1 cellular context compared by ENCODE assay signal in the genomic region with DNA sequence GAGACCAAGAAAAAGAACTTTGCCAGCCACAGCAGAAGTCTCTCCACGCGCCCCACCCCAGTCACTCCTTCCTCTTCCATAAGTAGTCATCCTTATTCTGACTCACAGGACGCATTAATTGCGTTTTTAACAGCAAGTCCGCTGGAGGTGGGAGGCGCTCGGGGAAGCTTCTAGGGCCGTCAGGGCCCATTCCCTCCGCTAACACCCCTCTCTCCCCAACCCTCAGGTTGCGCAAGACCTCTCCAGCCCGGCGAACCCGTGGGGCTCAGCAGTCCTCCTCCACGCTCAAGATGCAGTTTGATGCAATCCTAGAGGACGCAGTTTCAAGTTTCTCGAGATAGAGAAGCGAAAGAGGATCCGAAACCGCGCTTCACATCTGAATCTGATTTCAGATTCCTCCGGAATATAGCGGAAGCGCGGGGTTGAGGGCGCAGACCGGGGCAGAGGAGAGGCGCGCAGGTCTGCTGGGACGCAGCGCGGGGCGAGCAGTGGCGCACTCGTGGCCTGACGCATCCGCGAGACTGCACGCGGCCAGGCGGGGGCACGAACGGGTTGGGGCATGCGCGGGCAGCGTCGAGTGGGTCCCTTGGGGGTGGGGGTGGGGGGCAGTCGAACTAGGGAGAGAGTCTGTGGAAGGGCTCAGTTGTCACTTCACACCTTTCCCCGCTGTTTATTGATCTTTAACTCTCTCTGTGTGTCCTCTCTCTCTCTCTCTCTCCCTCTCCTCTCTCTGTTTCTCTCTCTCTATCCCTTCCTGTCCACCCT.
A peak's percentile ranks its signal among the peaks of the same experiment; 100 is the strongest.
TF ChIP-seq lines count a peak whose summit lies in the region.

No MANE protein-coding gene starts in this region.

TF ChIP-seq in HepG2, 621 proteins besides CTCF, POLR2A, EP300 and RAD21 (continued from another document):
- TF ChIP-seq, protein P1, sequence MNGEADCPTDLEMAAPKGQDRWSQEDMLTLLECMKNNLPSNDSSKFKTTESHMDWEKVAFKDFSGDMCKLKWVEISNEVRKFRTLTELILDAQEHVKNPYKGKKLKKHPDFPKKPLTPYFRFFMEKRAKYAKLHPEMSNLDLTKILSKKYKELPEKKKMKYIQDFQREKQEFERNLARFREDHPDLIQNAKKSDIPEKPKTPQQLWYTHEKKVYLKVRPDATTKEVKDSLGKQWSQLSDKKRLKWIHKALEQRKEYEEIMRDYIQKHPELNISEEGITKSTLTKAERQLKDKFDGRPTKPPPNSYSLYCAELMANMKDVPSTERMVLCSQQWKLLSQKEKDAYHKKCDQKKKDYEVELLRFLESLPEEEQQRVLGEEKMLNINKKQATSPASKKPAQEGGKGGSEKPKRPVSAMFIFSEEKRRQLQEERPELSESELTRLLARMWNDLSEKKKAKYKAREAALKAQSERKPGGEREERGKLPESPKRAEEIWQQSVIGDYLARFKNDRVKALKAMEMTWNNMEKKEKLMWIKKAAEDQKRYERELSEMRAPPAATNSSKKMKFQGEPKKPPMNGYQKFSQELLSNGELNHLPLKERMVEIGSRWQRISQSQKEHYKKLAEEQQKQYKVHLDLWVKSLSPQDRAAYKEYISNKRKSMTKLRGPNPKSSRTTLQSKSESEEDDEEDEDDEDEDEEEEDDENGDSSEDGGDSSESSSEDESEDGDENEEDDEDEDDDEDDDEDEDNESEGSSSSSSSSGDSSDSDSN (CRISPR knock-in tag; IDR thresholded peaks at IDR 0.05): peak; percentile 38; the same call in 1 of the 2 replicates
- TF ChIP-seq, protein P2, sequence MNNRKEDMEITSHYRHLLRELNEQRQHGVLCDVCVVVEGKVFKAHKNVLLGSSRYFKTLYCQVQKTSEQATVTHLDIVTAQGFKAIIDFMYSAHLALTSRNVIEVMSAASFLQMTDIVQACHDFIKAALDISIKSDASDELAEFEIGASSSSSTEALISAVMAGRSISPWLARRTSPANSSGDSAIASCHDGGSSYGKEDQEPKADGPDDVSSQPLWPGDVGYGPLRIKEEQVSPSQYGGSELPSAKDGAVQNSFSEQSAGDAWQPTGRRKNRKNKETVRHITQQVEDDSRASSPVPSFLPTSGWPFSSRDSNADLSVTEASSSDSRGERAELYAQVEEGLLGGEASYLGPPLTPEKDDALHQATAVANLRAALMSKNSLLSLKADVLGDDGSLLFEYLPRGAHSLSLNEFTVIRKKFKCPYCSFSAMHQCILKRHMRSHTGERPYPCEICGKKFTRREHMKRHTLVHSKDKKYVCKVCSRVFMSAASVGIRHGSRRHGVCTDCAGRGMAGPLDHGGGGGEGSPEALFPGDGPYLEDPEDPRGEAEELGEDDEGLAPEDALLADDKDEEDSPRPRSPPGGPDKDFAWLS (CRISPR knock-in tag; IDR thresholded peaks at IDR 0.05; ENCODE audit: borderline replicate concordance): no peak
- TF ChIP-seq ZNF331 (CRISPR knock-in tag; IDR thresholded peaks at IDR 0.05) (no peak), DR1 (CRISPR knock-in tag; IDR thresholded peaks at IDR 0.05) (no peak), ZNF225 (CRISPR knock-in tag; IDR thresholded peaks at IDR 0.05) (peak; percentile 48; the same call in 1 of the 2 replicates), SRF (IDR thresholded peaks at IDR 0.05; ENCODE audit: low read depth, low read length) (no peak), POLR2AphosphoS5 (IDR thresholded peaks at IDR 0.05; ENCODE audit: low read depth, low read length) (no peak), ARHGAP35 (CRISPR knock-in tag; IDR thresholded peaks at IDR 0.05; ENCODE audit: borderline replicate concordance) (no peak; the same call in 1 of the 2 replicates), NBN (conservative IDR thresholded peaks at IDR 0.05) (no peak), ADNP (CRISPR knock-in tag; IDR thresholded peaks at IDR 0.05) (no peak), KDM4B (CRISPR knock-in tag; IDR thresholded peaks at IDR 0.05) (0 out of 2 replicates have a peak, but pooled peaks have one; percentile 35), MTA1 (CRISPR knock-in tag; IDR thresholded peaks at IDR 0.05; ENCODE audit: borderline replicate concordance) (peak; percentile 37; the same call in 1 of the 2 replicates), U2AF1 (optimal IDR thresholded peaks at IDR 0.05; ENCODE audit: low read depth, low read length) (no peak), ATM (IDR thresholded peaks at IDR 0.05; ENCODE audit: borderline replicate concordance) (no peak), MAF1 (CRISPR knock-in tag; IDR thresholded peaks at IDR 0.05; ENCODE audit: borderline replicate concordance) (no peak), KLF15 (CRISPR knock-in tag; IDR thresholded peaks at IDR 0.05; ENCODE audit: borderline replicate concordance) (no peak), SAFB2 (CRISPR knock-in tag; IDR thresholded peaks at IDR 0.05; ENCODE audit: borderline replicate concordance, low read depth) (no peak), ZNF761 (CRISPR knock-in tag; conservative IDR thresholded peaks at IDR 0.05) (no peak), ZNF335 (CRISPR knock-in tag; IDR thresholded peaks at IDR 0.05) (no peak), ARNT (IDR thresholded peaks at IDR 0.05) (no peak), HDAC1 (CRISPR knock-in tag; IDR thresholded peaks at IDR 0.05) (peak; percentile 26; the same call in 1 of the 2 replicates), ZNF652 (CRISPR knock-in tag; IDR thresholded peaks at IDR 0.05; ENCODE audit: borderline replicate concordance, low read depth) (no peak), BCL6 (CRISPR knock-in tag; IDR thresholded peaks at IDR 0.05) (no peak)
- TF ChIP-seq, protein P3, sequence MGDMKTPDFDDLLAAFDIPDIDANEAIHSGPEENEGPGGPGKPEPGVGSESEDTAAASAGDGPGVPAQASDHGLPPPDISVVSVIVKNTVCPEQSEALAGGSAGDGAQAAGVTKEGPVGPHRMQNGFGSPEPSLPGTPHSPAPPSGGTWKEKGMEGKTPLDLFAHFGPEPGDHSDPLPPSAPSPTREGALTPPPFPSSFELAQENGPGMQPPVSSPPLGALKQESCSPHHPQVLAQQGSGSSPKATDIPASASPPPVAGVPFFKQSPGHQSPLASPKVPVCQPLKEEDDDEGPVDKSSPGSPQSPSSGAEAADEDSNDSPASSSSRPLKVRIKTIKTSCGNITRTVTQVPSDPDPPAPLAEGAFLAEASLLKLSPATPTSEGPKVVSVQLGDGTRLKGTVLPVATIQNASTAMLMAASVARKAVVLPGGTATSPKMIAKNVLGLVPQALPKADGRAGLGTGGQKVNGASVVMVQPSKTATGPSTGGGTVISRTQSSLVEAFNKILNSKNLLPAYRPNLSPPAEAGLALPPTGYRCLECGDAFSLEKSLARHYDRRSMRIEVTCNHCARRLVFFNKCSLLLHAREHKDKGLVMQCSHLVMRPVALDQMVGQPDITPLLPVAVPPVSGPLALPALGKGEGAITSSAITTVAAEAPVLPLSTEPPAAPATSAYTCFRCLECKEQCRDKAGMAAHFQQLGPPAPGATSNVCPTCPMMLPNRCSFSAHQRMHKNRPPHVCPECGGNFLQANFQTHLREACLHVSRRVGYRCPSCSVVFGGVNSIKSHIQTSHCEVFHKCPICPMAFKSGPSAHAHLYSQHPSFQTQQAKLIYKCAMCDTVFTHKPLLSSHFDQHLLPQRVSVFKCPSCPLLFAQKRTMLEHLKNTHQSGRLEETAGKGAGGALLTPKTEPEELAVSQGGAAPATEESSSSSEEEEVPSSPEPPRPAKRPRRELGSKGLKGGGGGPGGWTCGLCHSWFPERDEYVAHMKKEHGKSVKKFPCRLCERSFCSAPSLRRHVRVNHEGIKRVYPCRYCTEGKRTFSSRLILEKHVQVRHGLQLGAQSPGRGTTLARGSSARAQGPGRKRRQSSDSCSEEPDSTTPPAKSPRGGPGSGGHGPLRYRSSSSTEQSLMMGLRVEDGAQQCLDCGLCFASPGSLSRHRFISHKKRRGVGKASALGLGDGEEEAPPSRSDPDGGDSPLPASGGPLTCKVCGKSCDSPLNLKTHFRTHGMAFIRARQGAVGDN (CRISPR knock-in tag; IDR thresholded peaks at IDR 0.05): peak; percentile 70
- TF ChIP-seq, protein P4, sequence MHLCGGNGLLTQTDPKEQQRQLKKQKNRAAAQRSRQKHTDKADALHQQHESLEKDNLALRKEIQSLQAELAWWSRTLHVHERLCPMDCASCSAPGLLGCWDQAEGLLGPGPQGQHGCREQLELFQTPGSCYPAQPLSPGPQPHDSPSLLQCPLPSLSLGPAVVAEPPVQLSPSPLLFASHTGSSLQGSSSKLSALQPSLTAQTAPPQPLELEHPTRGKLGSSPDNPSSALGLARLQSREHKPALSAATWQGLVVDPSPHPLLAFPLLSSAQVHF (CRISPR knock-in tag; IDR thresholded peaks at IDR 0.05): no peak
